Comparison of ENCODE assay signal across 34 cellular contexts in the genomic region with DNA sequence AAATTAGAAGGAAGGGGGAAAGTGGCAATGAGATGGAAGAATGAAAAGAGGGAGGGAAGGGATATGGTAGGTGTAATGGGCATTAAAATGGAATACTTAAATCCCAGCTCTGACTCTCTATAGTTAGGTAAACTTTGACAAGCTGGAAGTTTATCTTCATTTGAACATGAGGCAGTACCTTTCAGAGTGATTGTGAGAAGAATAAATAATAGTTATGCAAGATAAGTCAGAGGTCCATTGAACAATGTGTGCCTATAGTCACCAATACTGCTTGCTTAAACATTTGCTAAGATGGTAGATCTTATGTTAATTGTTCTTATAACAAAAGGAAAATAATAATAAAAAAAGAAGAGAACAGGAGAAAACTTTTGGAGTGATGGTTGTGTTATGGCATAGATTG.
"Had no signal": no experiment of that assay in that cellular context is flagged by ENCODE, and none has a peak within 500 bp of the region (broad histone marks: within the 10 kb centered on the region; RNA-seq: fewer than 3 reads in every experiment).

No MANE protein-coding gene starts in this region.

- DNase-seq: activated effector memory CD4-positive, alpha-beta T cell treated with anti-CD3 and anti-CD28 coated beads, Interleukin-2, amount 50 U/mL, for 16 hours; activated effector memory CD4-positive, alpha-beta T cell treated with Interleukin-2 at 50 U/mL for 16 hours; activated gamma-delta T cell; activated gamma-delta T cell treated with Interleukin-2 at 50 U/mL for 16 hours; activated naive CD4-positive, alpha-beta T cell; activated naive CD4-positive, alpha-beta T cell treated with anti-CD3 and anti-CD28 coated beads for 36 hours; activated naive CD4-positive, alpha-beta T cell treated with anti-CD3 and anti-CD28 coated beads, Interleukin-2, amount 10 ng/mL, durations not matched to agents 7 days and 5 days; activated naive CD4-positive, alpha-beta T cell treated with anti-CD3 and anti-CD28 coated beads, Interleukin-2, amount 50 U/mL, for 16 hours; activated naive CD4-positive, alpha-beta T cell treated with Interleukin-2 at 50 U/mL for 16 hours; activated naive CD8-positive, alpha-beta T cell treated with anti-CD3 and anti-CD28 coated beads for 36 hours; activated naive CD8-positive, alpha-beta T cell treated with anti-CD3 and anti-CD28 coated beads, Interleukin-2, amount 10 ng/mL, durations not matched to agents 7 days and 5 days; activated naive CD8-positive, alpha-beta T cell treated with anti-CD3 and anti-CD28 coated beads, Interleukin-2, amount 50 U/mL, for 24 hours; activated T-cell treated with anti-CD3 and anti-CD28 coated beads, Interleukin-2, amount 50 U/mL, for 1 hour; activated T-cell treated with anti-CD3 and anti-CD28 coated beads, Interleukin-2, amount 50 U/mL, for 24 hours; activated T-cell treated with anti-CD3 and anti-CD28 coated beads, Interleukin-2, amount 50 U/mL, for 4 hours; activated T-cell treated with anti-CD3 and anti-CD28 coated beads, Interleukin-2, amount 50 U/mL, for 48 hours; activated T-cell treated with anti-CD3 and anti-CD28 coated beads, Interleukin-2, amount 50 U/mL, for 72 hours; adrenal gland; amniotic stem cell; amygdala; anterior cingulate cortex; aorta; body of pancreas; brain microvascular endothelial cell; caudate nucleus; central memory CD4-positive, alpha-beta T cell; cerebellar nuclear complex had no signal

- H3K27ac ChIP-seq: adrenal gland, ascending aorta, body of pancreas, brain microvascular endothelial cell, breast epithelium, cardiac muscle cell had no signal

- ATAC-seq: activated naive CD4-positive, alpha-beta T cell treated with anti-CD3 and anti-CD28 coated beads, Interleukin-2, amount 50 U/mL, for 72 hours; activated naive CD8-positive, alpha-beta T cell treated with anti-CD3 and anti-CD28 coated beads, Interleukin-2, amount 50 U/mL, for 24 hours; activated T-cell treated with anti-CD3 and anti-CD28 coated beads, Interleukin-2, amount 50 U/mL, for 4 hours; activated T-cell treated with anti-CD3 and anti-CD28 coated beads, Interleukin-2, amount 50 U/mL, for 72 hours; activated T-helper 17 cell treated with anti-CD3 and anti-CD28 coated beads, Interleukin-2, amount 50 U/mL, for 72 hours; body of pancreas had no signal

- H3K4me3 ChIP-seq: adrenal gland, ascending aorta, body of pancreas, breast epithelium, cardiac muscle cell had no signal

- H3K9me3 ChIP-seq: adrenal gland, ascending aorta, body of pancreas, breast epithelium had no signal

- H3K27me3 ChIP-seq: adrenal gland, ascending aorta, body of pancreas, brain microvascular endothelial cell, breast epithelium, cardiac muscle cell had no signal

- H3K4me1 ChIP-seq: ascending aorta, breast epithelium had no signal

- H3K36me3 ChIP-seq: adrenal gland, ascending aorta, brain microvascular endothelial cell, breast epithelium, cardiac muscle cell had no signal

- FAIRE-seq: astrocyte, bronchial epithelial cell had no signal
